ENCODE assay signal across 9 cellular contexts in genomic region chr4:72112514-72113156, GRCh38.
DNase-seq lines count a peak whose midpoint lies in the region; ATAC-seq and TF ChIP-seq lines count a peak whose summit lies in the region.
"Had no signal": no experiment of that assay in that cellular context is flagged by ENCODE, and none has a peak within 500 bp of the region (broad histone marks: within the 10 kb centered on the region; RNA-seq: fewer than 3 reads in every experiment).

No MANE protein-coding gene starts in this region.

- peak overlapping the region in 1 of 2 donors; percentile 33 for H3K27ac Mint-ChIP-seq in natural killer cell treated with Interleukin-12 subunit alpha and Interleukin-12 subunit beta and Interleukin-15 and Interleukin-18, amount 100 ng/mL, for 72 hours
- H3K27ac Mint-ChIP-seq in natural killer cell, result no peak overlapping the region
- H3K27ac Mint-ChIP-seq in naive thymus-derived CD8-positive, alpha-beta T cell, result peak overlapping the region in 1 of 10 donors; percentile 37
- H3K27ac Mint-ChIP-seq: activated naive CD8-positive, alpha-beta T cell treated with anti-CD3 and anti-CD28 coated beads, Interleukin-2, amount 10 ng/mL, durations not matched to agents 7 days and 5 days had no signal

- H4K20me1 ChIP-seq in OCI-LY3 (ENCODE audit: insufficient read depth, low read length) (no peaks in the 10 kb centered on the region), hepatocyte (ENCODE audit: insufficient read depth, poor library complexity, severe bottlenecking) (no peaks in the 10 kb centered on the region)

- POLR2A ChIA-PET in naive thymus-derived CD8-positive, alpha-beta T cell (lab: Charles Lee), result no interaction called here

- H3K9me3 ChIP-seq in OCI-LY3 (ENCODE audit: insufficient read depth, low read length), result no peaks in the 10 kb centered on the region
- no peaks in the 10 kb centered on the region for H3K9me3 ChIP-seq in hepatocyte (ENCODE audit: low read depth)
- no peaks in the 10 kb centered on the region for H3K9me3 ChIP-seq in transverse colon

- peak; percentile 86 to 90 for ATAC-seq in natural killer cell treated with Interleukin-12 subunit alpha and Interleukin-12 subunit beta and Interleukin-15 and Interleukin-18, amount 100 ng/mL, for 72 hours
- ATAC-seq in natural killer cell, result no peak
- ATAC-seq in HG02852 (IDR thresholded peaks at IDR 0.05; ENCODE audit: unreplicated experiment), result peak; percentile 90
- no peak for ATAC-seq in naive thymus-derived CD8-positive, alpha-beta T cell

- intact Hi-C loops in natural killer cell (cut with micrococcal nuclease), result no loop called here
- intact Hi-C loops in transverse colon (cut with DNase I; ENCODE audit: low total_unique reads), result no loop called here

- peaks cover 4% of the 10 kb centered on the region in 2 donors for H3K4me1 Mint-ChIP-seq in natural killer cell treated with Interleukin-12 subunit alpha and Interleukin-12 subunit beta and Interleukin-15 and Interleukin-18, amount 100 ng/mL, for 72 hours (ENCODE audit: low read depth in 2 of 2)
- no peaks in the 10 kb centered on the region for H3K4me1 Mint-ChIP-seq in natural killer cell
- H3K4me1 Mint-ChIP-seq in naive thymus-derived CD8-positive, alpha-beta T cell, result no peaks in the 10 kb centered on the region
- H3K4me1 Mint-ChIP-seq: activated naive CD8-positive, alpha-beta T cell treated with anti-CD3 and anti-CD28 coated beads, Interleukin-2, amount 10 ng/mL, durations not matched to agents 7 days and 5 days had no signal

- peaks cover 7% of the 10 kb centered on the region for H3K9me3 Mint-ChIP-seq in natural killer cell treated with Interleukin-12 subunit alpha and Interleukin-12 subunit beta and Interleukin-15 and Interleukin-18, amount 100 ng/mL, for 72 hours
- H3K9me3 Mint-ChIP-seq in natural killer cell, result peaks cover 4 to 9% of the 10 kb centered on the region in 2 donors
- peaks cover 0 to 4% (median 0%) of the 10 kb centered on the region in 9 donors for H3K9me3 Mint-ChIP-seq in naive thymus-derived CD8-positive, alpha-beta T cell
- H3K9me3 Mint-ChIP-seq: activated naive CD8-positive, alpha-beta T cell treated with anti-CD3 and anti-CD28 coated beads, Interleukin-2, amount 10 ng/mL, durations not matched to agents 7 days and 5 days had no signal

- H3K9ac ChIP-seq in OCI-LY3 (ENCODE audit: low read length), result peak overlapping the region; percentile 69

- peak overlapping the region; percentile 97 for H3K27ac ChIP-seq in OCI-LY3 (ENCODE audit: low read length)
- peak overlapping the region; percentile 74 for H3K27ac ChIP-seq in hepatocyte
- H3K27ac ChIP-seq in transverse colon, result no peak overlapping the region

- TF ChIP-seq EP300 in transverse colon (IDR thresholded peaks at IDR 0.05; ENCODE audit: low read depth), result no peak

- H2AFZ ChIP-seq in OCI-LY3 (ENCODE audit: low read depth, low read length), result no peak overlapping the region
- no peak overlapping the region for H2AFZ ChIP-seq in hepatocyte

- H3K27me3 Mint-ChIP-seq in natural killer cell treated with Interleukin-12 subunit alpha and Interleukin-12 subunit beta and Interleukin-15 and Interleukin-18, amount 100 ng/mL, for 72 hours, result no peaks in the 10 kb centered on the region
- H3K27me3 Mint-ChIP-seq in natural killer cell (ENCODE audit: low read depth in 2 of 2), result no peaks in the 10 kb centered on the region
- H3K27me3 Mint-ChIP-seq in naive thymus-derived CD8-positive, alpha-beta T cell, result peaks cover 0 to 14% (median 2%) of the 10 kb centered on the region in 5 donors

- no peak for TF ChIP-seq CTCF in natural killer cell (IDR thresholded peaks at IDR 0.05)
- no peak for TF ChIP-seq CTCF in OCI-LY3 (IDR thresholded peaks at IDR 0.05; ENCODE audit: low read depth, low read length)
- TF ChIP-seq CTCF in hepatocyte (IDR thresholded peaks at IDR 0.05; ENCODE audit: poor library complexity), result no peak
- no peak for TF ChIP-seq CTCF in transverse colon (IDR thresholded peaks at IDR 0.05)

- H3K79me2 ChIP-seq in OCI-LY3 (ENCODE audit: low read length) (no peaks in the 10 kb centered on the region), hepatocyte (no peaks in the 10 kb centered on the region)

- H3K4me3 Mint-ChIP-seq in natural killer cell treated with Interleukin-12 subunit alpha and Interleukin-12 subunit beta and Interleukin-15 and Interleukin-18, amount 100 ng/mL, for 72 hours, result peak overlapping the region; percentile 18
- no peak overlapping the region for H3K4me3 Mint-ChIP-seq in natural killer cell
- H3K4me3 Mint-ChIP-seq in naive thymus-derived CD8-positive, alpha-beta T cell, result no peak overlapping the region
- H3K4me3 Mint-ChIP-seq: activated naive CD8-positive, alpha-beta T cell treated with anti-CD3 and anti-CD28 coated beads, Interleukin-2, amount 10 ng/mL, durations not matched to agents 7 days and 5 days had no signal

- in situ Hi-C loops in transverse colon (cut with MboI; ENCODE audit: low pct_ligation_motif_present in 1 of 4, low pct_unique_long_range_greater_than_20kb in 1 of 4, low sequenced_read_pairs in 3 of 4), result no loop called here

- H3K36me3 ChIP-seq in OCI-LY3 (replicated peaks; ENCODE audit: low read depth, low read length), result peaks cover 31% of the 10 kb centered on the region
- no peaks in the 10 kb centered on the region for H3K36me3 ChIP-seq in hepatocyte (replicated peaks; ENCODE audit: insufficient read depth, low read depth)
- H3K36me3 ChIP-seq in transverse colon, result no peaks in the 10 kb centered on the region

- H3K36me3 Mint-ChIP-seq in natural killer cell treated with Interleukin-12 subunit alpha and Interleukin-12 subunit beta and Interleukin-15 and Interleukin-18, amount 100 ng/mL, for 72 hours, result no peaks in the 10 kb centered on the region
- no peaks in the 10 kb centered on the region for H3K36me3 Mint-ChIP-seq in natural killer cell
- no peaks in the 10 kb centered on the region for H3K36me3 Mint-ChIP-seq in naive thymus-derived CD8-positive, alpha-beta T cell
- H3K36me3 Mint-ChIP-seq: activated naive CD8-positive, alpha-beta T cell treated with anti-CD3 and anti-CD28 coated beads, Interleukin-2, amount 10 ng/mL, durations not matched to agents 7 days and 5 days had no signal

- no peaks in the 10 kb centered on the region for H3K9me2 ChIP-seq in hepatocyte (replicated peaks; ENCODE audit: insufficient read depth)

- H3K4me3 ChIP-seq in OCI-LY3 (ENCODE audit: low read length), result no peak overlapping the region; the same call in 1 of the 2 replicates
- H3K4me3 ChIP-seq in hepatocyte, result no peak overlapping the region
- H3K4me3 ChIP-seq in transverse colon, result no peak overlapping the region

- peak overlapping the region; percentile 58 for H3K4me2 ChIP-seq in OCI-LY3 (ENCODE audit: low read length)
- H3K4me2 ChIP-seq in hepatocyte, result no peak overlapping the region

- no peak for TF ChIP-seq POLR2A in transverse colon (IDR thresholded peaks at IDR 0.05)

- no peak for DNase-seq in natural killer cell treated with Interleukin-12 subunit alpha and Interleukin-12 subunit beta and Interleukin-15 and Interleukin-18, amount 100 ng/mL, for 72 hours (ENCODE audit: low spot score)
- DNase-seq in natural killer cell (no peak), hepatocyte (ENCODE audit: low spot score) (peak; percentile 66), NCI-H510A (lab: John Stamatoyannopoulos, UW) (no peak), transverse colon (no peak)
- no peak for DNase-seq in naive thymus-derived CD8-positive, alpha-beta T cell
- DNase-seq: activated naive CD8-positive, alpha-beta T cell treated with anti-CD3 and anti-CD28 coated beads, Interleukin-2, amount 10 ng/mL, durations not matched to agents 7 days and 5 days had no signal

- H3K27me3 ChIP-seq in OCI-LY3 (ENCODE audit: low read depth, low read length) (no peaks in the 10 kb centered on the region), hepatocyte (no peaks in the 10 kb centered on the region), transverse colon (no peaks in the 10 kb centered on the region)

- H3K4me1 ChIP-seq in OCI-LY3 (ENCODE audit: low read length), result peaks cover 83% of the 10 kb centered on the region
- no peaks in the 10 kb centered on the region for H3K4me1 ChIP-seq in hepatocyte (ENCODE audit: insufficient read depth)
- no peaks in the 10 kb centered on the region for H3K4me1 ChIP-seq in transverse colon

- 77% methylated on average over 3 of the region's 3 CpGs for WGBS in hepatocyte (ENCODE audit: low lambda C conversion rate, missing lambda C conversion rate)
- WGBS in transverse colon (ENCODE audit: low coverage in 1 of 2), 2 donors, result 40% methylated on average over 1 to 3 of the region's 3 CpGs

Comparison
In these comparisons a context has a peak if more than half of its experiments do, and no peak if none do; other contexts are left out.
1. ATAC-seq: peak in natural killer cell treated with Interleukin-12 subunit alpha and Interleukin-12 subunit beta and Interleukin-15 and Interleukin-18, amount 100 ng/mL, for 72 hours (2 of 2) and HG02852 (single experiment); none in natural killer cell (0 of 3) and naive thymus-derived CD8-positive, alpha-beta T cell (0 of 2).
2. H3K27ac ChIP-seq: peak in OCI-LY3 (single experiment) and hepatocyte (single experiment); none in transverse colon (0 of 4).